ENCODE assay signal across 20 cellular contexts in genomic region chr4:155587766-155588165, GRCh38.
DNase-seq lines count a peak whose midpoint lies in the region; ATAC-seq lines count a peak whose summit lies in the region.
"Had no signal": no experiment of that assay in that cellular context is flagged by ENCODE, and none has a peak within 500 bp of the region (broad histone marks: within the 10 kb centered on the region; RNA-seq: fewer than 3 reads in every experiment).

No MANE protein-coding gene starts in this region.

- H3K36me3 Mint-ChIP-seq in activated T-cell treated with anti-CD3 and anti-CD28 coated beads, Interleukin-2, amount 50 U/mL, for 4 hours (ENCODE audit: insufficient read depth): no peaks in the 10 kb centered on the region
- H3K36me3 Mint-ChIP-seq: CD4-positive, alpha-beta memory T cell had no signal

- H3K4me1 Mint-ChIP-seq in activated T-cell treated with anti-CD3 and anti-CD28 coated beads, Interleukin-2, amount 50 U/mL, for 4 hours (ENCODE audit: low read depth): peaks cover 8% of the 10 kb centered on the region
- H3K4me1 Mint-ChIP-seq: B cell, H9 had no signal

- DNase-seq in Karpas-422 (no peak), SJCRH30 (peak; percentile 48 to 65), myocyte (ENCODE audit: low read depth) (peak; percentile 73), NCI-H2081 treated with DMSO at 0.1 percent for 48 hours (lab: John Stamatoyannopoulos, UW) (no peak), Right ventricle myocardium inferior (ENCODE audit: missing footprints) (no peak)
- DNase-seq in activated T-cell treated with anti-CD3 and anti-CD28 coated beads, Interleukin-2, amount 50 U/mL, for 4 hours: no peak
- DNase-seq: C1 segment of cervical spinal cord; Calu3; CD4-positive, alpha-beta memory T cell; COR-L47; DMS153; DND-41; H9 had no signal

- H3K4me2 ChIP-seq in BLaER1 (peak overlapping the region; percentile 68), Karpas-422 (ENCODE audit: low read depth, low read length, poor library complexity, severe bottlenecking) (no peak overlapping the region)
- H3K4me2 ChIP-seq: GM23338 had no signal

- no peaks in the 10 kb centered on the region for H4K20me1 ChIP-seq in BLaER1
- no peaks in the 10 kb centered on the region for H4K20me1 ChIP-seq in Karpas-422 (ENCODE audit: insufficient read depth, low read depth, low read length)

- H3K79me2 ChIP-seq in Karpas-422 (ENCODE audit: low read length): no peaks in the 10 kb centered on the region

- H3K27me3 ChIP-seq in BLaER1 (no peaks in the 10 kb centered on the region), Karpas-422 (ENCODE audit: low read length) (no peaks in the 10 kb centered on the region), SJCRH30 (no peaks in the 10 kb centered on the region)

- intact Hi-C loops in Right ventricle myocardium inferior (cut with DNase I): no loop called here

- peak overlapping the region; percentile 35; the same call in 1 of the 2 replicates for H3K27ac ChIP-seq in BLaER1
- peak overlapping the region; percentile 36; the same call in 1 of the 2 replicates for H3K27ac ChIP-seq in Karpas-422 (ENCODE audit: low read length)
- H3K27ac ChIP-seq in SJCRH30: 0 out of 2 replicates have a peak overlapping the region, but pooled peaks have one; percentile 16
- H3K27ac ChIP-seq: 22Rv1 had no signal

- no peak overlapping the region for H3K4me3 ChIP-seq in BLaER1
- H3K4me3 ChIP-seq in Karpas-422 (ENCODE audit: low read length): no peak overlapping the region
- no peak overlapping the region for H3K4me3 ChIP-seq in SJCRH30
- H3K4me3 ChIP-seq: GM12878, GM23338 had no signal

- H3K9me3 Mint-ChIP-seq in activated T-cell treated with anti-CD3 and anti-CD28 coated beads, Interleukin-2, amount 50 U/mL, for 4 hours: peaks cover 4% of the 10 kb centered on the region
- H3K9me3 Mint-ChIP-seq: GM23338, H9 had no signal

- H3K9ac ChIP-seq in BLaER1 (no peak overlapping the region), Karpas-422 (ENCODE audit: low read length) (no peak overlapping the region)

- H2AFZ ChIP-seq in Karpas-422 (ENCODE audit: low read length): peak overlapping the region; percentile 66
- H2AFZ ChIP-seq: GM23338 had no signal

- H3K4me3 Mint-ChIP-seq in activated T-cell treated with anti-CD3 and anti-CD28 coated beads, Interleukin-2, amount 50 U/mL, for 4 hours: no peak overlapping the region
- H3K4me3 Mint-ChIP-seq: B cell; CD4-positive, alpha-beta memory T cell; GM23338; H9 had no signal

- H3K36me3 ChIP-seq in BLaER1 (no peaks in the 10 kb centered on the region), Karpas-422 (ENCODE audit: insufficient read depth, low read length) (no peaks in the 10 kb centered on the region; the same call in 1 of the 2 replicates), SJCRH30 (no peaks in the 10 kb centered on the region)

- H3K9me3 ChIP-seq in BLaER1 (peaks cover 5% of the 10 kb centered on the region), Karpas-422 (ENCODE audit: low read length) (no peaks in the 10 kb centered on the region), SJCRH30 (replicated peaks) (no peaks in the 10 kb centered on the region)

- no peaks in the 10 kb centered on the region for H3K9me2 ChIP-seq in Karpas-422 (replicated peaks; ENCODE audit: insufficient read depth, low read length)

- peaks cover 3% of the 10 kb centered on the region for H3K27me3 Mint-ChIP-seq in activated T-cell treated with anti-CD3 and anti-CD28 coated beads, Interleukin-2, amount 50 U/mL, for 4 hours (ENCODE audit: low read depth)

- ATAC-seq in Right ventricle myocardium inferior (no peak), GM18519 (IDR thresholded peaks at IDR 0.05; ENCODE audit: low FRiP score, unreplicated experiment) (no peak)
- ATAC-seq in activated T-cell treated with anti-CD3 and anti-CD28 coated beads, Interleukin-2, amount 50 U/mL, for 4 hours: no peak
- ATAC-seq: GM12878, GM23338, HCT116 had no signal

- H3K4me1 ChIP-seq in BLaER1: peaks cover 38% of the 10 kb centered on the region
- H3K4me1 ChIP-seq in Karpas-422 (ENCODE audit: low read length): peaks cover 65% of the 10 kb centered on the region
- peaks cover 8% of the 10 kb centered on the region for H3K4me1 ChIP-seq in SJCRH30

Comparison
In these comparisons a context has a peak if more than half of its experiments do, and no peak if none do; other contexts are left out.
1. DNase-seq: peak in SJCRH30 (2 of 2) and myocyte (single experiment); none in Karpas-422 (single experiment), NCI-H2081 treated with DMSO at 0.1 percent for 48 hours (single experiment), Right ventricle myocardium inferior (single experiment) and activated T-cell treated with anti-CD3 and anti-CD28 coated beads, Interleukin-2, amount 50 U/mL, for 4 hours (single experiment).
2. Peak in every context shown above with its lines, with median percentiles within 50 percentile points of each other: H3K27ac ChIP-seq.